ENCODE assay signal across 1 cellular context in genomic region chr2:68909793-68910674, GRCh38.
TF ChIP-seq lines count a peak whose summit lies in the region.

No MANE protein-coding gene starts in this region.

TF ChIP-seq in endothelial cell of umbilical vein, 7 proteins besides CTCF, POLR2A, EP300 and RAD21:
- TF ChIP-seq MAX (IDR thresholded peaks at IDR 0.05; ENCODE audit: insufficient read depth, insufficient read length) = no peak
